1 cellular context compared by ENCODE assay signal in the genomic region with DNA sequence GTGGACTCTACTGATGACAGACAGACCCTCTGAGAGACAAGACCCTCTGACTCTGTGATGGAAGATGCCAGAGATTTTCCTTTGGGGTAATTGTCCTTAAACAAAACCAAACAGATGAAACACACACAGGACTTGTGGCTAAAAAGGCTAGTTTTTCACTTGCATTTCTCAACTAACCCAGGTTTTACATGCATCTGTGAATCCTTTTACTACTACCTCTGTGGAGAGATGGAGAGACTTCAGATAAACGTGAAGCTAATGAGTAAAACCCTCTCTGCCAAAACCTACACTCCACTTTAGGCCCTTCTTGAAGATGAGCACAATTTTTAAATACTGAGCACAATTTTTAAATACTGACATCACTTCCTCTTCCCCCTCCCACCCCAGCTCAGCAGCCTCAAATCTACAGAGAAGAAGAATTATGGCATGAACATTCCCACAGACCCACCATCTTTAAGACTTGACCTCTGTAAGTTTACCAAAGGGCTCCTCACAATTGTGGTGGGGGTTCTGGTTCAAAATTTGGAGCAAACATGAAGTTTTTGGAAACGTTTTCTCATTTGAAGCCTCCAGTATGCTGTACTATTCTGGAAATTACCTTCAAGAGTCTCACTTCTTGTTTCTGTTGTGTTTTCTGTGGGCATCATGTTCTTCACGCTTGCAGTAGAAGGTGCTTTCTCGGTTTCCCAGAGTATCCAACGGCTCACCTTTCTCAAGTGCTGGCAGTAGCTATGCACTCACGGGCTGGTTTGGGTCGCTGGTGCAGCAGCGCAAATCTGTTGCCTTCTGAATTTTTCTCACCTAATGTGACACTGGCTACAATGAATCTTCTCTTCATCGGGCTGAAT.
TF ChIP-seq lines count a peak whose summit lies in the region.

No MANE protein-coding gene starts in this region.

TF ChIP-seq in WTC11, 78 proteins besides CTCF, POLR2A, EP300 and RAD21:
- TF ChIP-seq, protein P1, sequence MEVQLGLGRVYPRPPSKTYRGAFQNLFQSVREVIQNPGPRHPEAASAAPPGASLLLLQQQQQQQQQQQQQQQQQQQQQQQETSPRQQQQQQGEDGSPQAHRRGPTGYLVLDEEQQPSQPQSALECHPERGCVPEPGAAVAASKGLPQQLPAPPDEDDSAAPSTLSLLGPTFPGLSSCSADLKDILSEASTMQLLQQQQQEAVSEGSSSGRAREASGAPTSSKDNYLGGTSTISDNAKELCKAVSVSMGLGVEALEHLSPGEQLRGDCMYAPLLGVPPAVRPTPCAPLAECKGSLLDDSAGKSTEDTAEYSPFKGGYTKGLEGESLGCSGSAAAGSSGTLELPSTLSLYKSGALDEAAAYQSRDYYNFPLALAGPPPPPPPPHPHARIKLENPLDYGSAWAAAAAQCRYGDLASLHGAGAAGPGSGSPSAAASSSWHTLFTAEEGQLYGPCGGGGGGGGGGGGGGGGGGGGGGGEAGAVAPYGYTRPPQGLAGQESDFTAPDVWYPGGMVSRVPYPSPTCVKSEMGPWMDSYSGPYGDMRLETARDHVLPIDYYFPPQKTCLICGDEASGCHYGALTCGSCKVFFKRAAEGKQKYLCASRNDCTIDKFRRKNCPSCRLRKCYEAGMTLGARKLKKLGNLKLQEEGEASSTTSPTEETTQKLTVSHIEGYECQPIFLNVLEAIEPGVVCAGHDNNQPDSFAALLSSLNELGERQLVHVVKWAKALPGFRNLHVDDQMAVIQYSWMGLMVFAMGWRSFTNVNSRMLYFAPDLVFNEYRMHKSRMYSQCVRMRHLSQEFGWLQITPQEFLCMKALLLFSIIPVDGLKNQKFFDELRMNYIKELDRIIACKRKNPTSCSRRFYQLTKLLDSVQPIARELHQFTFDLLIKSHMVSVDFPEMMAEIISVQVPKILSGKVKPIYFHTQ (CRISPR knock-in tag; IDR thresholded peaks at IDR 0.05) = no peak
- TF ChIP-seq GABPB1 (CRISPR knock-in tag; IDR thresholded peaks at IDR 0.05) (no peak), RORB (CRISPR knock-in tag; IDR thresholded peaks at IDR 0.05) (no peak), ZNF138 (CRISPR knock-in tag; conservative IDR thresholded peaks at IDR 0.05) (no peak), CBFB (CRISPR knock-in tag; IDR thresholded peaks at IDR 0.05; ENCODE audit: low read depth) (no peak), TP53 (CRISPR knock-in tag; IDR thresholded peaks at IDR 0.05) (no peak), ZNF121 (CRISPR knock-in tag; IDR thresholded peaks at IDR 0.05) (no peak), NR3C1 (CRISPR knock-in tag; conservative IDR thresholded peaks at IDR 0.05; ENCODE audit: low read depth) (no peak), ZNF317 (CRISPR knock-in tag; IDR thresholded peaks at IDR 0.05; ENCODE audit: borderline replicate concordance, low read depth) (no peak), ZBTB21 (CRISPR knock-in tag; IDR thresholded peaks at IDR 0.05; ENCODE audit: borderline replicate concordance) (no peak), ETV6 (CRISPR knock-in tag; IDR thresholded peaks at IDR 0.05) (no peak), JUN (CRISPR knock-in tag; IDR thresholded peaks at IDR 0.05) (no peak), IRF2 (CRISPR knock-in tag; IDR thresholded peaks at IDR 0.05; ENCODE audit: borderline replicate concordance, low read depth) (no peak), MXD4 (CRISPR knock-in tag; IDR thresholded peaks at IDR 0.05; ENCODE audit: borderline replicate concordance) (no peak), CREB1 (CRISPR knock-in tag; IDR thresholded peaks at IDR 0.05) (no peak), NR2C2 (CRISPR knock-in tag; IDR thresholded peaks at IDR 0.05) (no peak)
- TF ChIP-seq, protein P2, sequence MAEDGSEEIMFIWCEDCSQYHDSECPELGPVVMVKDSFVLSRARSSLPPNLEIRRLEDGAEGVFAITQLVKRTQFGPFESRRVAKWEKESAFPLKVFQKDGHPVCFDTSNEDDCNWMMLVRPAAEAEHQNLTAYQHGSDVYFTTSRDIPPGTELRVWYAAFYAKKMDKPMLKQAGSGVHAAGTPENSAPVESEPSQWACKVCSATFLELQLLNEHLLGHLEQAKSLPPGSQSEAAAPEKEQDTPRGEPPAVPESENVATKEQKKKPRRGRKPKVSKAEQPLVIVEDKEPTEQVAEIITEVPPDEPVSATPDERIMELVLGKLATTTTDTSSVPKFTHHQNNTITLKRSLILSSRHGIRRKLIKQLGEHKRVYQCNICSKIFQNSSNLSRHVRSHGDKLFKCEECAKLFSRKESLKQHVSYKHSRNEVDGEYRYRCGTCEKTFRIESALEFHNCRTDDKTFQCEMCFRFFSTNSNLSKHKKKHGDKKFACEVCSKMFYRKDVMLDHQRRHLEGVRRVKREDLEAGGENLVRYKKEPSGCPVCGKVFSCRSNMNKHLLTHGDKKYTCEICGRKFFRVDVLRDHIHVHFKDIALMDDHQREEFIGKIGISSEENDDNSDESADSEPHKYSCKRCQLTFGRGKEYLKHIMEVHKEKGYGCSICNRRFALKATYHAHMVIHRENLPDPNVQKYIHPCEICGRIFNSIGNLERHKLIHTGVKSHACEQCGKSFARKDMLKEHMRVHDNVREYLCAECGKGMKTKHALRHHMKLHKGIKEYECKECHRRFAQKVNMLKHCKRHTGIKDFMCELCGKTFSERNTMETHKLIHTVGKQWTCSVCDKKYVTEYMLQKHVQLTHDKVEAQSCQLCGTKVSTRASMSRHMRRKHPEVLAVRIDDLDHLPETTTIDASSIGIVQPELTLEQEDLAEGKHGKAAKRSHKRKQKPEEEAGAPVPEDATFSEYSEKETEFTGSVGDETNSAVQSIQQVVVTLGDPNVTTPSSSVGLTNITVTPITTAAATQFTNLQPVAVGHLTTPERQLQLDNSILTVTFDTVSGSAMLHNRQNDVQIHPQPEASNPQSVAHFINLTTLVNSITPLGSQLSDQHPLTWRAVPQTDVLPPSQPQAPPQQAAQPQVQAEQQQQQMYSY (CRISPR knock-in tag; IDR thresholded peaks at IDR 0.05) = no peak
TF ChIP-seq in WTC11: peak in this region for 0.
